Comparison of ENCODE assay signal across 8 cellular contexts in the genomic region with DNA sequence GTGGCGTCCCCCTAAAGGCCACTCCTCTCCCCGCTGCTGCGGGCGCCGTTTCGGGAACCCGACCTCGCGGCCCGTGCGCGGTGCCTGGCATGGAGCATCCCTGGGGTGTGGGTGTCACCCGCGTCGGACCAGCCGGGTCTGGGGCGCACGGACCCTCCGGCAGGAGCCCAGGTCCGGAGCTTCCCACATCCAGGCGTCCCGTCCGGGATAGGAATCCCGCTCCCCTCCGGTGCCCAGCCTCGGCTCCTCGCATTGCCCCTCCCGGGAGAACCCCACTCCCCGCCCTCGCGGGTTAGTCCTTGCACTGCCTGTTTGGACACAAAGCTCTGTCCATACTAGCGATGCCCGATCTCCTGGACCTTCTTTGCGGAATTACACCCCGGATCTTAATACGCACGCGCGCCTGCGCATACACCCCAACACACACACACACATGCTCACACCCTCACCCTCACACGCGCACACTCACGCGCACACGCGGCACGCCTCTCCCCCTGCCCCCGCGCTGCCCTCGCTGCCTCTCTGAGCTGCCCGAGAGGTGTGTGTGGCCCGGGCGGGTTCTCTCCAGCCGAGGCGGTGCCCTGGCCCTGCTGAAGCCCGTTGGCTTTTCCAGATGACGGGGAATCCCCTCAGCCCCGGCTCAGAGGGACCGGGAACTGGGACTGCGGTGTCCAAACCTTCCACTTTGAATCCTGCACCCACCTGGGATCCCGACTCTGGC. TPM values are rescaled to one million over a fixed set of nuclear protein-coding genes. Genes with fewer than 3 reads are reported as not detected.
DNase-seq lines count a peak whose midpoint lies in the region; ATAC-seq and TF ChIP-seq lines count a peak whose summit lies in the region.

No MANE protein-coding gene starts in this region.

- DNase-seq in GM13976 (ENCODE audit: low spot score) (peak; percentile 71), NCI-H774 (lab: John Stamatoyannopoulos, UW) (peak; percentile 18), stomach (peak; percentile 71)
- peak; percentile 63 to 72 for DNase-seq in activated T-cell treated with anti-CD3 and anti-CD28 coated beads, Interleukin-2, amount 50 U/mL, for 48 hours

- H3K27me3 ChIP-seq in esophagus (ENCODE audit: control insufficient read depth in 1 of 2, insufficient read depth in 2 of 2, low read length in 2 of 2), result no peaks in the 10 kb centered on the region
- H3K27me3 ChIP-seq in mucosa of rectum (ENCODE audit: control insufficient read depth in 2 of 2, insufficient read depth in 2 of 2, low read length in 2 of 2), result no peaks in the 10 kb centered on the region
- no peaks in the 10 kb centered on the region for H3K27me3 ChIP-seq in stomach

- H3K27ac ChIP-seq in 22Rv1 (peak overlapping the region; percentile 69), esophagus (ENCODE audit: low read depth in 2 of 2, low read length in 1 of 2) (peak overlapping the region; percentile 86 to 91), mucosa of rectum (ENCODE audit: low read depth in 2 of 2, low read length in 2 of 2) (peak overlapping the region in 1 of 2 donors; percentile 84), stomach (peak overlapping the region; percentile 92 to 97 (median 97))

- WGBS in esophagus, 2 donors, result 0% methylated on average over 40 to 61 of the region's 61 CpGs
- WGBS in stomach, 5 donors, result 0 to 1% (median 0%) methylated on average over 18 to 61 of the region's 61 CpGs

- ATAC-seq in HG02973 (IDR thresholded peaks at IDR 0.05; ENCODE audit: unreplicated experiment), result peak; percentile 21

- H3K4me3 ChIP-seq in esophagus (ENCODE audit: low read depth in 1 of 2, low read length in 2 of 2), result peak overlapping the region; percentile 78 to 83
- H3K4me3 ChIP-seq in mucosa of rectum (ENCODE audit: low read length in 2 of 2), result peak overlapping the region; percentile 90 to 91
- H3K4me3 ChIP-seq in stomach, result peak overlapping the region; percentile 89 to 97 (median 91)

- intact Hi-C loops in stomach (cut with DNase I; ENCODE audit: low total_unique reads), result no loop called here

- no peak for TF ChIP-seq POLR2A in stomach (IDR thresholded peaks at IDR 0.05)

- H3K4me1 ChIP-seq in esophagus (ENCODE audit: control insufficient read depth in 2 of 2, insufficient read depth in 2 of 2, low read length in 1 of 2), result peaks cover 0 to 3% of the 10 kb centered on the region in 2 donors
- H3K4me1 ChIP-seq in mucosa of rectum (ENCODE audit: control insufficient read depth in 2 of 2, insufficient read depth in 2 of 2, low read length in 2 of 2), result peaks cover 3 to 12% of the 10 kb centered on the region in 2 donors
- peaks cover 8 to 56% (median 39%) of the 10 kb centered on the region in 4 donors for H3K4me1 ChIP-seq in stomach

- in situ Hi-C loops in GM13976 (cut with MboI; ENCODE audit: low sequenced_read_pairs, unreplicated experiment), result no loop called here

- peak overlapping the region; percentile 88 to 90 for H3K9ac ChIP-seq in mucosa of rectum (ENCODE audit: low read depth in 1 of 2, low read length in 2 of 2)

- no peaks in the 10 kb centered on the region for H3K9me3 ChIP-seq in esophagus (ENCODE audit: control insufficient read depth in 2 of 2, insufficient read depth in 1 of 2, low read depth in 1 of 2, low read length in 1 of 2)
- no peaks in the 10 kb centered on the region for H3K9me3 ChIP-seq in mucosa of rectum (ENCODE audit: control insufficient read depth in 2 of 2, low read length in 2 of 2)
- no peaks in the 10 kb centered on the region for H3K9me3 ChIP-seq in stomach

- TF ChIP-seq CTCF in 22Rv1 (IDR thresholded peaks at IDR 0.05) (no peak), GM13976 (IDR thresholded peaks at IDR 0.05; ENCODE audit: borderline replicate concordance, control extremely low read depth, extremely low read depth, insufficient read depth, missing control alignments) (no peak), stomach (IDR thresholded peaks at IDR 0.05) (no peak)

- TF ChIP-seq EP300 in stomach (IDR thresholded peaks at IDR 0.05), result no peak

- H3K36me3 ChIP-seq in esophagus (ENCODE audit: control insufficient read depth in 2 of 2, insufficient read depth in 2 of 2, low read length in 1 of 2) (no peaks in the 10 kb centered on the region), mucosa of rectum (ENCODE audit: control insufficient read depth in 2 of 2, insufficient read depth in 2 of 2, low read length in 2 of 2) (no peaks in the 10 kb centered on the region), stomach (no peaks in the 10 kb centered on the region)

RNA-seq across cellular contexts. Expression of a gene that starts 0.9 kb away (rescaled TPM):
- polyA plus RNA-seq in esophagus (1 to 10 TPM; 7.7 to 9.9 TPM), stomach (10 to 100 TPM; 19.5 to 52.7 (median 28.6) TPM)
- 10 to 100 TPM in 4 of 5 donors, 1 to 10 TPM in 1; 7.8 to 84.8 (median 38.7) TPM for total RNA-seq in stomach

Comparison
In these comparisons a context has a peak if more than half of its experiments do, and no peak if none do; other contexts are left out.
1. DNase-seq: peak in every context shown above with its lines; median percentile 71 in GM13976; 71 in stomach; 68 in activated T-cell treated with anti-CD3 and anti-CD28 coated beads, Interleukin-2, amount 50 U/mL, for 48 hours; 18 in NCI-H774.